In genomic region chr16:58299757-58300349, GRCh38 we compare ENCODE assay signal across 9 cellular contexts. TPM values are rescaled to one million over a fixed set of nuclear protein-coding genes. Genes with fewer than 3 reads are reported as not detected.
DNase-seq lines count a peak whose midpoint lies in the region; ATAC-seq and TF ChIP-seq lines count a peak whose summit lies in the region.
"Had no signal": no experiment of that assay in that cellular context is flagged by ENCODE, and none has a peak within 500 bp of the region (broad histone marks: within the 10 kb centered on the region; RNA-seq: fewer than 3 reads in every experiment).

No MANE protein-coding gene starts in this region.

- no peak overlapping the region for H3K27ac Mint-ChIP-seq in endodermal cell
- H3K27ac Mint-ChIP-seq in stimulated activated naive CD8-positive, alpha-beta T cell treated with anti-CD3 and anti-CD28 coated beads, Interleukin-15, amount 100 ng/mL, for 72 hours, result no peak overlapping the region
- H3K27ac Mint-ChIP-seq: activated naive CD4-positive, alpha-beta T cell treated with anti-CD3 and anti-CD28 coated beads, Interleukin-2, amount 50 U/mL, for 72 hours had no signal

- peaks cover 3% of the 10 kb centered on the region for H3K27me3 Mint-ChIP-seq in endodermal cell (ENCODE audit: insufficient read depth)
- peaks cover 16% of the 10 kb centered on the region for H3K27me3 Mint-ChIP-seq in stimulated activated naive CD8-positive, alpha-beta T cell treated with anti-CD3 and anti-CD28 coated beads, Interleukin-15, amount 100 ng/mL, for 72 hours

- WGBS in heart left ventricle, 4 donors, result 36 to 54% (median 41%) methylated on average over 3 of the region's 3 CpGs
- 48 to 54% methylated on average over 3 of the region's 3 CpGs for WGBS in endodermal cell (ENCODE audit: insufficient coverage in 1 of 2, insufficient read length in 1 of 2), 2 experiments

- no peak for DNase-seq in heart left ventricle
- DNase-seq in left cardiac atrium, result no peak
- peak; percentile 3 for DNase-seq in NOMO-1 treated with DMSO at 0.1 percent for 48 hours (lab: John Stamatoyannopoulos, UW; ENCODE audit: unreplicated experiment)
- DNase-seq in endodermal cell, result peak; percentile 83
- DNase-seq in stimulated activated naive CD8-positive, alpha-beta T cell treated with anti-CD3 and anti-CD28 coated beads, Interleukin-15, amount 100 ng/mL, for 72 hours, result peak; percentile 13 to 28
- DNase-seq in NCI-H146 (lab: John Stamatoyannopoulos, UW), result no peak
- DNase-seq in activated gamma-delta T cell (lab: John Stamatoyannopoulos, UW), result no peak

- H3K27ac ChIP-seq in heart left ventricle, result no peak overlapping the region
- no peak overlapping the region for H3K27ac ChIP-seq in endodermal cell (ENCODE audit: low read depth, low read length)

- H3K36me3 Mint-ChIP-seq in endodermal cell (ENCODE audit: low read depth), result no peaks in the 10 kb centered on the region

- H3K9ac ChIP-seq in endodermal cell (ENCODE audit: extremely low read depth, low read length, poor library complexity, severe bottlenecking), result no peak overlapping the region

- ATAC-seq in heart left ventricle (peak in 1 of 4 donors; percentile 47), left cardiac atrium (no peak), HG02840 (IDR thresholded peaks at IDR 0.05; ENCODE audit: low FRiP score, unreplicated experiment) (no peak)
- ATAC-seq in stimulated activated naive CD8-positive, alpha-beta T cell treated with anti-CD3 and anti-CD28 coated beads, Interleukin-15, amount 100 ng/mL, for 72 hours, result peak; percentile 46

- intact Hi-C loops in heart left ventricle (cut with DNase I), result loop anchor here in 1 of 10 donors (10.0 kb wide), 1 partner anchor 275 kb away; the partner anchor contains the start of gene MMP15
- intact Hi-C loops in left cardiac atrium (cut with DNase I), result no loop called here

- peaks cover 0 to 29% (median 9%) of the 10 kb centered on the region in 12 donors for H3K9me3 ChIP-seq in heart left ventricle
- H3K9me3 ChIP-seq in endodermal cell (ENCODE audit: control insufficient read depth, low read length), result peaks cover 21% of the 10 kb centered on the region

- H3K36me3 ChIP-seq in heart left ventricle, result no peaks in the 10 kb centered on the region
- no peaks in the 10 kb centered on the region for H3K36me3 ChIP-seq in endodermal cell (ENCODE audit: control insufficient read depth, insufficient read depth, low read length)

- TF ChIP-seq POLR2A in heart left ventricle (IDR thresholded peaks at IDR 0.05), result no peak

- TF ChIP-seq CTCF in heart left ventricle (IDR thresholded peaks at IDR 0.05) (peak; percentile 48 to 67 (median 56)), endodermal cell (conservative IDR thresholded peaks at IDR 0.05) (peak; percentile 93)

- H3K9me3 Mint-ChIP-seq in endodermal cell, result peaks cover 23% of the 10 kb centered on the region
- H3K9me3 Mint-ChIP-seq in stimulated activated naive CD8-positive, alpha-beta T cell treated with anti-CD3 and anti-CD28 coated beads, Interleukin-15, amount 100 ng/mL, for 72 hours, result peaks cover 7 to 11% of the 10 kb centered on the region in 2 donors

- H3K4me1 ChIP-seq in heart left ventricle (peaks cover 0 to 5% (median 0%) of the 10 kb centered on the region in 12 donors), endodermal cell (ENCODE audit: control insufficient read depth, insufficient read depth, low read length) (no peaks in the 10 kb centered on the region)

- no peak overlapping the region for H3K4me3 Mint-ChIP-seq in endodermal cell
- H3K4me3 Mint-ChIP-seq in stimulated activated naive CD8-positive, alpha-beta T cell treated with anti-CD3 and anti-CD28 coated beads, Interleukin-15, amount 100 ng/mL, for 72 hours, result no peak overlapping the region

- no peak overlapping the region for H3K4me3 ChIP-seq in heart left ventricle
- no peak overlapping the region for H3K4me3 ChIP-seq in endodermal cell (ENCODE audit: low read length)

- no peaks in the 10 kb centered on the region for H3K27me3 ChIP-seq in heart left ventricle
- no peaks in the 10 kb centered on the region for H3K27me3 ChIP-seq in endodermal cell (ENCODE audit: control insufficient read depth, insufficient read depth, low read length, poor library complexity, severe bottlenecking)

- no peaks in the 10 kb centered on the region for H3K4me1 Mint-ChIP-seq in endodermal cell
- H3K4me1 Mint-ChIP-seq in stimulated activated naive CD8-positive, alpha-beta T cell treated with anti-CD3 and anti-CD28 coated beads, Interleukin-15, amount 100 ng/mL, for 72 hours, result no peaks in the 10 kb centered on the region

RNA-seq across cellular contexts. Expression of gene PRSS54, which starts 5.0 kb away (rescaled TPM):
- total RNA-seq in heart left ventricle, result not detected
- not detected for polyA plus RNA-seq in heart left ventricle
- not detected for total RNA-seq in left cardiac atrium
- not detected for total RNA-seq in endodermal cell
- polyA plus RNA-seq in endodermal cell (2013, experiment 1 of 2), result not detected
- not detected for polyA plus RNA-seq in endodermal cell (2013, experiment 2 of 2)
- total RNA-seq: activated naive CD4-positive, alpha-beta T cell treated with anti-CD3 and anti-CD28 coated beads, Interleukin-2, amount 50 U/mL, for 72 hours had no signal

Comparison
In these comparisons a context has a peak if more than half of its experiments do, and no peak if none do; other contexts are left out.
1. DNase-seq: peak in NOMO-1 treated with DMSO at 0.1 percent for 48 hours (single experiment), endodermal cell (single experiment) and stimulated activated naive CD8-positive, alpha-beta T cell treated with anti-CD3 and anti-CD28 coated beads, Interleukin-15, amount 100 ng/mL, for 72 hours (2 of 2); none in heart left ventricle (0 of 5), left cardiac atrium (single experiment), NCI-H146 (single experiment) and activated gamma-delta T cell (single experiment).